Comparison of ENCODE assay signal across 8 cellular contexts in genomic region chr10:16967866-16968721, GRCh38.
DNase-seq lines count a peak whose midpoint lies in the region; ATAC-seq and TF ChIP-seq lines count a peak whose summit lies in the region.

No MANE protein-coding gene starts in this region.

- ATAC-seq in GM19463 (IDR thresholded peaks at IDR 0.05; ENCODE audit: unreplicated experiment) (no peak), GM21619 (IDR thresholded peaks at IDR 0.05; ENCODE audit: unreplicated experiment) (no peak), GM18861 (IDR thresholded peaks at IDR 0.05; ENCODE audit: unreplicated experiment) (no peak), HG02885 (IDR thresholded peaks at IDR 0.05; ENCODE audit: poor library complexity, unreplicated experiment) (no peak)

- no peak for TF ChIP-seq CTCF in stomach (IDR thresholded peaks at IDR 0.05)

- no peaks in the 10 kb centered on the region for H3K36me3 ChIP-seq in iPS DF 6.9 (ENCODE audit: control insufficient read depth, insufficient read depth, low read length)
- H3K36me3 ChIP-seq in stomach: no peaks in the 10 kb centered on the region

- intact Hi-C loops in stomach (cut with DNase I; ENCODE audit: low total_unique reads): no loop called here

- no peak for TF ChIP-seq EP300 in stomach (IDR thresholded peaks at IDR 0.05)

- H3K9me3 ChIP-seq in iPS DF 6.9 (ENCODE audit: control insufficient read depth, insufficient read depth, low read length) (no peaks in the 10 kb centered on the region), stomach (no peaks in the 10 kb centered on the region)

- whole genome bisulfite sequencing in iPS DF 6.9 (ENCODE audit: insufficient coverage, insufficient read length): no CpG with 5 or more reads among the region's 7 CpGs
- 30 to 45% (median 35%) methylated on average over 7 of the region's 7 CpGs for WGBS in stomach, 5 donors

- H3K4me3 ChIP-seq in iPS DF 6.9 (ENCODE audit: low read length): no peak overlapping the region
- H3K4me3 ChIP-seq in stomach: no peak overlapping the region

- H3K4me1 ChIP-seq in iPS DF 6.9 (ENCODE audit: control insufficient read depth, insufficient read depth, low read length) (peaks cover 3% of the 10 kb centered on the region), stomach (peaks cover 0 to 23% (median 11%) of the 10 kb centered on the region in 4 donors)

- TF ChIP-seq POLR2A in stomach (IDR thresholded peaks at IDR 0.05): no peak

- no peak overlapping the region for H3K27ac ChIP-seq in iPS DF 6.9 (ENCODE audit: low read length)
- H3K27ac ChIP-seq in stomach: peak overlapping the region in 4 of 5 donors; percentile 11 to 75 (median 61)

- no peaks in the 10 kb centered on the region for H3K27me3 ChIP-seq in iPS DF 6.9 (ENCODE audit: control insufficient read depth, insufficient read depth, low read length)
- no peaks in the 10 kb centered on the region for H3K27me3 ChIP-seq in stomach

- DNase-seq in HT1080 (ENCODE audit: low read depth) (peak; percentile 93), astrocyte of the hippocampus (ENCODE audit: low read depth, low spot score) (peak; percentile 90), iPS DF 6.9 (ENCODE audit: low read depth, low spot score) (peak; percentile 45), stomach (no peak)
